Comparison of ENCODE assay signal across 8 cellular contexts in genomic region chr7:29408841-29409243, GRCh38.
DNase-seq lines count a peak whose midpoint lies in the region; ATAC-seq and TF ChIP-seq lines count a peak whose summit lies in the region.

No MANE protein-coding gene starts in this region.

- DNase-seq in EL (peak; percentile 83), NCI-H2227 treated with DMSO at 0.1 percent for 48 hours (lab: John Stamatoyannopoulos, UW) (peak; percentile 71), memory B cell (ENCODE audit: low spot score in 2 of 2) (peak; percentile 59 to 61), stomach (peak; percentile 51), mesenteric fat pad (ENCODE audit: low spot score) (no peak)
- DNase-seq in activated CD4-positive, alpha-beta T cell treated with anti-CD3 and anti-CD28 coated beads for 4 hours: peak; percentile 26 to 65
- DNase-seq in effector CD8-positive, alpha-beta T cell (lab: John Stamatoyannopoulos, UW): peak; percentile 25

- no peaks in the 10 kb centered on the region for H3K4me1 Mint-ChIP-seq in memory B cell

- no peaks in the 10 kb centered on the region for H3K36me3 Mint-ChIP-seq in memory B cell

- no peak overlapping the region for H3K4me3 ChIP-seq in stomach

- no peak for TF ChIP-seq POLR2A in stomach (IDR thresholded peaks at IDR 0.05)

- ATAC-seq in HG02970 (IDR thresholded peaks at IDR 0.05; ENCODE audit: low FRiP score, unreplicated experiment) (peak; percentile 75), memory B cell (ENCODE audit: low read depth) (peak; percentile 53)

- H3K27me3 Mint-ChIP-seq in memory B cell: peaks cover 2% of the 10 kb centered on the region

- H3K9me3 ChIP-seq in stomach: no peaks in the 10 kb centered on the region

- 19 to 26% (median 25%) methylated on average over 7 of the region's 7 CpGs for WGBS in stomach, 5 donors

- intact Hi-C loops in stomach (cut with DNase I; ENCODE audit: low total_unique reads): loop anchor here (5.0 to 10.0 kb wide), 3 partner anchors 222 to 484 kb away; no protein-coding TSS in a partner anchor

- H3K4me1 ChIP-seq in stomach: no peaks in the 10 kb centered on the region

- no peaks in the 10 kb centered on the region for H3K36me3 ChIP-seq in stomach

- TF ChIP-seq EP300 in stomach (IDR thresholded peaks at IDR 0.05): no peak

- H3K27ac Mint-ChIP-seq in memory B cell: no peak overlapping the region

- H3K27me3 ChIP-seq in stomach: no peaks in the 10 kb centered on the region

- TF ChIP-seq CTCF in stomach (IDR thresholded peaks at IDR 0.05): peak in 6 of 7 experiments; percentile 51 to 93 (median 82)

- H3K9me3 Mint-ChIP-seq in memory B cell: no peaks in the 10 kb centered on the region

- no peak overlapping the region for H3K27ac ChIP-seq in stomach

- no peak overlapping the region for H3K4me3 Mint-ChIP-seq in memory B cell
